28 cellular contexts compared by ENCODE assay signal in the genomic region with DNA sequence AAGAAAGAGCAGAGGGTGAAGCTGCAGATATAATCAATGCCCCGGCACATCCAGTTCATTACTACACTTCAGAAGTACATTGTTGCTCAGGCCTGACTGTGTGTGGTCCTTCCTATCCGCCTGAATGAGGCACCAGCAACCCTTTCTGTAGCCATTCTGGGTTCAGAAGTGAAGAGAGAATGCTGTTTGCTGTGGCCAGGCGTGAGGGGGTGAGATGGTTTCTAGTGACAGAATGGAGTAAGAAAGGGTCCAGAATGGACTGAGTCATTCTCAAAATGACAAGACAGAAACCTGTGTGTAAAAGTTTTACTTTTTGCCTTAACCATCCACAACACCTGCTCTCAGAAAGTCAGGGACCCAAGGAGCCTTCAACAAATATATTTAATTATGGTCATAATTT.
DNase-seq lines count a peak whose midpoint lies in the region; ATAC-seq, FAIRE-seq and TF ChIP-seq lines count a peak whose summit lies in the region.
"Had no signal": no experiment of that assay in that cellular context is flagged by ENCODE, and none has a peak within 500 bp of the region (broad histone marks: within the 10 kb centered on the region; RNA-seq: fewer than 3 reads in every experiment).

No MANE protein-coding gene starts in this region.

- no peak for FAIRE-seq in GM12892 (lab: Jason Lieb, UNC)
- FAIRE-seq: GM19239 had no signal

- intact Hi-C loops in body of pancreas (cut with DNase I): no loop called here

- 82 to 89% methylated on average over 3 of the region's 3 CpGs for WGBS in body of pancreas, 2 donors

- H3K27me3 ChIP-seq in body of pancreas: no peaks in the 10 kb centered on the region
- H3K27me3 ChIP-seq: colonic mucosa, heart right ventricle, right lobe of liver had no signal

- H3K4me1 ChIP-seq in body of pancreas: no peaks in the 10 kb centered on the region
- H3K4me1 ChIP-seq: colonic mucosa, heart right ventricle, right lobe of liver had no signal

- no peaks in the 10 kb centered on the region for H3K9me3 ChIP-seq in body of pancreas
- H3K9me3 ChIP-seq: colonic mucosa, heart right ventricle, right lobe of liver had no signal

- H3K36me3 ChIP-seq in body of pancreas (replicated peaks in 1 of 2; ENCODE audit: insufficient read depth in 1 of 2, low read depth in 2 of 2): no peaks in the 10 kb centered on the region
- H3K36me3 ChIP-seq: colonic mucosa, right lobe of liver had no signal

- ATAC-seq in GM21423 (IDR thresholded peaks at IDR 0.05; ENCODE audit: unreplicated experiment) (peak; percentile 73), HG02885 (IDR thresholded peaks at IDR 0.05; ENCODE audit: poor library complexity, unreplicated experiment) (peak; percentile 82), HG03432 (IDR thresholded peaks at IDR 0.05; ENCODE audit: unreplicated experiment) (peak; percentile 76), HG03571 (IDR thresholded peaks at IDR 0.05; ENCODE audit: unreplicated experiment) (no peak), body of pancreas (no peak)
- ATAC-seq: effector memory CD8-positive, alpha-beta T cell; heart right ventricle; left cardiac atrium; right lobe of liver had no signal

- no peak overlapping the region for H3K4me3 ChIP-seq in body of pancreas
- H3K4me3 ChIP-seq: colonic mucosa, heart right ventricle, right lobe of liver had no signal

- TF ChIP-seq POLR2A in GM12892 (IDR thresholded peaks at IDR 0.05; ENCODE audit: low read depth, low read length) (no peak), body of pancreas (IDR thresholded peaks at IDR 0.05) (no peak)

- H3K27ac ChIP-seq in body of pancreas: no peak overlapping the region
- H3K27ac ChIP-seq: colonic mucosa, heart right ventricle, right lobe of liver, VCaP had no signal

- DNase-seq in GM12892 (ENCODE audit: insufficient read length) (no peak), body of pancreas (no peak)
- DNase-seq in activated CD4-positive, alpha-beta T cell treated with anti-CD3 and anti-CD28 coated beads, Interleukin-2, amount 50 U/mL, for 48 hours: no peak
- DNase-seq: activated CD4-positive, alpha-beta T cell treated with anti-CD3 and anti-CD28 coated beads, Interleukin-2, amount 10 ng/mL, durations not matched to agents 7 days and 5 days; activated naive CD4-positive, alpha-beta T cell treated with anti-CD3 and anti-CD28 coated beads, Interleukin-2, amount 50 U/mL, for 16 hours; CD4-positive, CD25-positive, alpha-beta regulatory T cell; colonic mucosa; DMS 273 treated with DMSO at 0.1 percent for 48 hours; effector memory CD8-positive, alpha-beta T cell; foreskin fibroblast; H7; heart right ventricle; left cardiac atrium; mammary epithelial cell; NCI-H1436 treated with DMSO at 0.1 percent for 48 hours; NCI-H2107; NCI-H446; NCI-H82; OCI-M1; right lobe of liver; stimulated activated CD4-positive, alpha-beta T cell treated with anti-CD3 and anti-CD28 coated beads, Interleukin-12 subunit alpha, Interleukin-12 subunit beta, amount 100 ng/mL, for 4 hours; stimulated activated naive CD4-positive, alpha-beta T cell treated with Interleukin-2 at 50 U/mL for 16 hours had no signal

- TF ChIP-seq CTCF in body of pancreas (IDR thresholded peaks at IDR 0.05): no peak

Comparison
In these comparisons a context has a peak if more than half of its experiments do, and no peak if none do; other contexts are left out.
1. ATAC-seq: peak in GM21423 (single experiment), HG02885 (single experiment) and HG03432 (single experiment); none in HG03571 (single experiment) and body of pancreas (single experiment).